11 cellular contexts compared by ENCODE assay signal in genomic region chr1:28933918-28934317, GRCh38.
"Had no signal": no experiment of that assay in that cellular context is flagged by ENCODE, and none has a peak within 500 bp of the region (broad histone marks: within the 10 kb centered on the region; RNA-seq: fewer than 3 reads in every experiment).

No MANE protein-coding gene starts in this region.

- H3K9me3 ChIP-seq: SJSA1, tibial nerve had no signal

- H3K27ac Mint-ChIP-seq: dendritic cell treated with granulocyte-macrophage colony-stimulating factor and Interleukin-4, amounts not matched to agents 40 ng/mL and 50 ng/mL, for 4 days; endodermal cell; progenitor cell of endocrine pancreas had no signal

- ATAC-seq: right cardiac atrium had no signal

- H3K4me3 ChIP-seq: hepatocyte, SJSA1, smooth muscle cell, tibial nerve had no signal

- H3K27ac ChIP-seq: hepatocyte, SJSA1, tibial nerve had no signal

- H3K4me3 Mint-ChIP-seq: dendritic cell treated with granulocyte-macrophage colony-stimulating factor and Interleukin-4, amounts not matched to agents 40 ng/mL and 50 ng/mL, for 4 days; endodermal cell had no signal

- H3K27me3 ChIP-seq: hepatocyte, SJSA1, tibial nerve had no signal

- H3K36me3 ChIP-seq: SJSA1, tibial nerve had no signal

- H3K9me3 Mint-ChIP-seq: dendritic cell treated with granulocyte-macrophage colony-stimulating factor and Interleukin-4, amounts not matched to agents 40 ng/mL and 50 ng/mL, for 4 days; endodermal cell had no signal

- H3K4me1 ChIP-seq: SJSA1 had no signal

- H3K27me3 Mint-ChIP-seq: dendritic cell treated with granulocyte-macrophage colony-stimulating factor and Interleukin-4, amounts not matched to agents 40 ng/mL and 50 ng/mL, for 4 days; progenitor cell of endocrine pancreas had no signal

- DNase-seq: activated gamma-delta T cell treated with Interleukin-2 at 50 U/mL for 16 hours; activated T-cell treated with anti-CD3 and anti-CD28 coated beads, Interleukin-2, amount 50 U/mL, for 1 hour; endodermal cell; nucleus accumbens; right cardiac atrium had no signal
